ENCODE assay signal across 27 cellular contexts in genomic region chr14:27715561-27715960, GRCh38.
"Had no signal": no experiment of that assay in that cellular context is flagged by ENCODE, and none has a peak within 500 bp of the region (broad histone marks: within the 10 kb centered on the region; RNA-seq: fewer than 3 reads in every experiment).

No MANE protein-coding gene starts in this region.

- H3K27me3 ChIP-seq: neural progenitor cell, ovary, spleen, suprapubic skin, testis, tibial artery, transverse colon, upper lobe of right lung, uterus had no signal

- H3K4me3 ChIP-seq: neural progenitor cell, ovary, psoas muscle, skin epidermis, smooth muscle cell, spleen, suprapubic skin, testis, tibial artery, transverse colon, upper lobe of right lung, uterus had no signal

- H3K27ac ChIP-seq: neural progenitor cell, ovary, parathyroid adenoma, psoas muscle, skin epidermis, spleen, suprapubic skin, testis, tibial artery, transverse colon, upper lobe of right lung, uterus had no signal

- H3K36me3 ChIP-seq: neural progenitor cell, ovary, spleen, suprapubic skin, tibial artery, transverse colon, upper lobe of right lung, uterus had no signal

- H3K4me1 ChIP-seq: neural progenitor cell, parathyroid adenoma, psoas muscle, spleen, suprapubic skin, testis, tibial artery, transverse colon, upper lobe of right lung, uterus had no signal

- DNase-seq: natural killer cell; occipital lobe; ovary; psoas muscle; right cardiac atrium; spleen; stimulated activated CD4-positive, alpha-beta T cell treated with anti-CD3 and anti-CD28 coated beads, Interleukin-12 subunit alpha, Interleukin-12 subunit beta, amount 100 ng/mL, for 4 hours; stimulated activated CD4-positive, alpha-beta T cell treated with anti-CD3 and anti-CD28 coated beads, Interleukin-1b, Interleukin-23, amount 100 ng/mL, for 48 hours; stimulated activated CD4-positive, alpha-beta T cell treated with anti-CD3 and anti-CD28 coated beads, Interleukin-4, amount 100 ng/mL, for 1 hour; stimulated activated CD4-positive, alpha-beta T cell treated with anti-CD3 and anti-CD28 coated beads, Interleukin-4, amount 100 ng/mL, for 4 hours; stimulated activated CD8-positive, alpha-beta memory T cell treated with anti-CD3 and anti-CD28 coated beads, Interleukin-4, amount 100 ng/mL, for 48 hours; stimulated activated naive CD4-positive, alpha-beta T cell; stimulated activated naive CD8-positive, alpha-beta T cell treated with anti-CD3 and anti-CD28 coated beads, Interleukin-15, amount 100 ng/mL, for 72 hours; stimulated activated naive CD8-positive, alpha-beta T cell treated with anti-CD3 and anti-CD28 coated beads, Interleukin-15, Interleukin-2, amounts not matched to agents 100 U/mL and 50 U/mL, for 24 hours; substantia nigra; testis; tibial artery; transverse colon; upper lobe of right lung; uterus had no signal

- H3K79me2 ChIP-seq: parathyroid adenoma had no signal

- H2AFZ ChIP-seq: neural progenitor cell, parathyroid adenoma had no signal

- H3K9ac ChIP-seq: neural progenitor cell, parathyroid adenoma had no signal

- ATAC-seq: natural killer cell; psoas muscle; right cardiac atrium; sciatic nerve; stimulated activated memory B cell treated with anti-CD40 and anti-IgM and Interleukin-4, amounts not matched to agents 10 μg/mL and 1 μg/mL and 100 μg/mL, for 72 hours; stimulated activated naive CD8-positive, alpha-beta T cell treated with anti-CD3 and anti-CD28 coated beads, Interleukin-15, amount 100 ng/mL, for 72 hours; stimulated activated naive CD8-positive, alpha-beta T cell treated with anti-CD3 and anti-CD28 coated beads, Interleukin-15, Interleukin-2, amounts not matched to agents 100 U/mL and 50 U/mL, for 24 hours; upper lobe of right lung had no signal

- H3K9me3 ChIP-seq: ovary, psoas muscle, testis, upper lobe of right lung, uterus had no signal

- H3K4me2 ChIP-seq: neural progenitor cell, smooth muscle cell had no signal
